ENCODE assay signal across 15 cellular contexts in genomic region chr11:16843307-16843706, GRCh38.
DNase-seq lines count a peak whose midpoint lies in the region; ATAC-seq and TF ChIP-seq lines count a peak whose summit lies in the region.
"Had no signal": no experiment of that assay in that cellular context is flagged by ENCODE, and none has a peak within 500 bp of the region (broad histone marks: within the 10 kb centered on the region; RNA-seq: fewer than 3 reads in every experiment).

No MANE protein-coding gene starts in this region.

- H3K36me3 ChIP-seq in PC-3 (ENCODE audit: low read depth, low read length) (no peaks in the 10 kb centered on the region), stomach (peaks cover 13 to 64% (median 54%) of the 10 kb centered on the region in 4 donors), esophagus squamous epithelium (peaks cover 0 to 94% (median 0%) of the 10 kb centered on the region in 3 donors)
- H3K36me3 ChIP-seq: thoracic aorta had no signal

- no peaks in the 10 kb centered on the region for H3K4me1 ChIP-seq in PC-3 (ENCODE audit: insufficient read depth, low read length)
- no peaks in the 10 kb centered on the region for H3K4me1 ChIP-seq in stomach
- H3K4me1 ChIP-seq in esophagus squamous epithelium, result no peaks in the 10 kb centered on the region
- H3K4me1 ChIP-seq: foreskin keratinocyte had no signal

- ATAC-seq in PC-3 (no peak), HG02798 (IDR thresholded peaks at IDR 0.05; ENCODE audit: poor library complexity, unreplicated experiment) (no peak)
- ATAC-seq: foreskin keratinocyte had no signal

- H3K4me3 ChIP-seq in PC-3 (ENCODE audit: low read length) (no peak overlapping the region), stomach (no peak overlapping the region), esophagus squamous epithelium (no peak overlapping the region)
- H3K4me3 ChIP-seq: thoracic aorta had no signal

- H3K9me2 ChIP-seq in PC-3 (replicated peaks; ENCODE audit: low read length), result no peaks in the 10 kb centered on the region

- TF ChIP-seq CTCF in PC-3 (conservative IDR thresholded peaks at IDR 0.05; ENCODE audit: low read depth, low read length) (no peak), stomach (IDR thresholded peaks at IDR 0.05) (no peak), esophagus squamous epithelium (IDR thresholded peaks at IDR 0.05) (no peak)

- no TSS peak for BruUV-seq in PC-3 (replicated peaks; lab: Mats Ljungman, UMichigan)

- H3K9ac ChIP-seq in PC-3 (ENCODE audit: low read length), result no peak overlapping the region

- no peak overlapping the region for H2AFZ ChIP-seq in PC-3 (ENCODE audit: low read length)

- no peaks in the 10 kb centered on the region for H3K27me3 ChIP-seq in PC-3 (ENCODE audit: low read length)
- H3K27me3 ChIP-seq in stomach, result no peaks in the 10 kb centered on the region
- H3K27me3 ChIP-seq in esophagus squamous epithelium, result no peaks in the 10 kb centered on the region
- H3K27me3 ChIP-seq: foreskin keratinocyte had no signal

- H3K4me2 ChIP-seq in PC-3 (ENCODE audit: low read length), result no peak overlapping the region

- TF ChIP-seq POLR2A in stomach (IDR thresholded peaks at IDR 0.05) (no peak), esophagus squamous epithelium (IDR thresholded peaks at IDR 0.05) (no peak)

- intact Hi-C loops in PC-3 (cut with micrococcal nuclease) (no loop called here), stomach (cut with DNase I; ENCODE audit: low total_unique reads) (no loop called here), esophagus squamous epithelium (cut with DNase I) (no loop called here)

- no peaks in the 10 kb centered on the region for H3F3A ChIP-seq in PC-3 (ENCODE audit: low read length, unreplicated experiment)

- POLR2A ChIA-PET in PC-3 (lab: Charles Lee; ENCODE audit: unreplicated experiment), result no interaction called here

- no peaks in the 10 kb centered on the region for H3K79me2 ChIP-seq in PC-3 (ENCODE audit: low read length)

- no peak for TF ChIP-seq EP300 in stomach (IDR thresholded peaks at IDR 0.05)

- peak; percentile 12 for DNase-seq in NCI-H82 (lab: John Stamatoyannopoulos, UW)
- no peak for DNase-seq in NCI-H82 treated with DMSO at 0.1 percent for 48 hours (lab: John Stamatoyannopoulos, UW; ENCODE audit: unreplicated experiment)
- peak; percentile 61 for DNase-seq in NCI-H2081 treated with DMSO at 0.1 percent for 48 hours (lab: John Stamatoyannopoulos, UW)
- DNase-seq in PC-3, result peak; percentile 24
- peak; percentile 43 for DNase-seq in stomach
- DNase-seq in GM03348 (ENCODE audit: low spot score), result no peak
- DNase-seq in esophagus squamous epithelium (lab: John Stamatoyannopoulos, UW), result no peak
- DNase-seq: activated naive CD4-positive, alpha-beta T cell; effector CD8-positive, alpha-beta T cell; mesendoderm; nucleus accumbens; stimulated activated CD4-positive, alpha-beta T cell treated with anti-CD3 and anti-CD28 coated beads, Interleukin-12 subunit alpha, Interleukin-12 subunit beta, amount 100 ng/mL, for 4 hours had no signal

- H3K27ac ChIP-seq in PC-3 (ENCODE audit: low read length) (no peak overlapping the region), stomach (no peak overlapping the region), esophagus squamous epithelium (no peak overlapping the region)
- H3K27ac ChIP-seq: foreskin keratinocyte, thoracic aorta had no signal

- CTCF ChIA-PET in PC-3 (lab: Charles Lee), result no interaction called here

- H3K9me3 ChIP-seq in PC-3 (ENCODE audit: low read length) (no peaks in the 10 kb centered on the region), stomach (no peaks in the 10 kb centered on the region), esophagus squamous epithelium (no peaks in the 10 kb centered on the region)
- H3K9me3 ChIP-seq: thoracic aorta had no signal

- no peaks in the 10 kb centered on the region for H4K20me1 ChIP-seq in PC-3 (ENCODE audit: low read length)

Comparison
In these comparisons a context has a peak if more than half of its experiments do, and no peak if none do; other contexts are left out.
1. DNase-seq: peak in NCI-H82 (single experiment), NCI-H2081 treated with DMSO at 0.1 percent for 48 hours (single experiment), PC-3 (single experiment) and stomach (single experiment); none in NCI-H82 treated with DMSO at 0.1 percent for 48 hours (single experiment), GM03348 (single experiment) and esophagus squamous epithelium (single experiment).